In the genomic region with DNA sequence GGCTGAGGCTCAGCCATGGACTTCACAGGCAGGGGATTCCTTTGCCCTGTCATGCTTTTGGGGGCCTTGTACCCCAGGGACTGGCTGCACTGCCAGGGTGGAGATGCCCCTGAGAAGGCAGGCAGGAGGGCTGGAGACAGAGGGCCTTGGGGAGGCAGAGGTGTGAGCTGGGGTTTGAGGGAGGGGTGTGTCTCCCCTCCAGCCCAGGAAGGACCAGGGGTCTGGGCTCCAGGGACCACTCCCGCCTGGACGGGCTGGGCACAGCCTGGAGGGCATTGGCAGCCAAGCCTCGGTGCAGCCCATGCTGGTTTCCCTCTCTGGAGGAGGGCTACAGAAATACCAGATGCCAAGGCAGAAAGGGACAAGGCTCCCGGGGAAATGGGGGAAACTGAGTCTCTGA, we compare ENCODE assay signal across 30 cellular contexts. TPM values are rescaled to one million over a fixed set of nuclear protein-coding genes. Genes with fewer than 3 reads are reported as not detected.
"Had no signal": no experiment of that assay in that cellular context is flagged by ENCODE, and none has a peak within 500 bp of the region (broad histone marks: within the 10 kb centered on the region; RNA-seq: fewer than 3 reads in every experiment).

No MANE protein-coding gene starts in this region.

- FAIRE-seq: urothelium cell line had no signal

- H3K9ac ChIP-seq: parathyroid adenoma had no signal

- H3K79me2 ChIP-seq: parathyroid adenoma had no signal

- H3K36me3 Mint-ChIP-seq: natural killer cell had no signal

- H3K27ac Mint-ChIP-seq: naive thymus-derived CD4-positive, alpha-beta T cell; natural killer cell; nephron; progenitor cell of endocrine pancreas; stimulated activated memory B cell treated with anti-CD40 and anti-IgM and Interleukin-4, amounts not matched to agents 10 μg/mL and 1 μg/mL and 100 μg/mL, for 72 hours; stimulated activated naive CD8-positive, alpha-beta T cell treated with anti-CD3 and anti-CD28 coated beads, Interleukin-15, Interleukin-2, amounts not matched to agents 100 ng/mL and 50 ng/mL, for 24 hours had no signal

- H3K9me3 ChIP-seq: ovary, psoas muscle, spleen, stomach, thoracic aorta, thyroid gland, tibial nerve, upper lobe of left lung, vagina had no signal

- H3K27me3 ChIP-seq: ovary, thyroid gland, tibial nerve, upper lobe of left lung, vagina had no signal

- ATAC-seq: naive thymus-derived CD4-positive, alpha-beta T cell; natural killer cell; psoas muscle; right cardiac atrium; sciatic nerve; stimulated activated memory B cell treated with anti-CD40 and anti-IgM and Interleukin-4, amounts not matched to agents 10 μg/mL and 1 μg/mL and 100 μg/mL, for 72 hours had no signal

- H3K4me3 Mint-ChIP-seq: natural killer cell; nephron; stimulated activated memory B cell treated with anti-CD40 and anti-IgM and Interleukin-4, amounts not matched to agents 10 μg/mL and 1 μg/mL and 100 μg/mL, for 72 hours; stimulated activated naive CD8-positive, alpha-beta T cell treated with anti-CD3 and anti-CD28 coated beads, Interleukin-15, Interleukin-2, amounts not matched to agents 100 ng/mL and 50 ng/mL, for 24 hours had no signal

- DNase-seq: naive thymus-derived CD4-positive, alpha-beta T cell; natural killer cell; occipital lobe; ovary; posterior cingulate gyrus; psoas muscle; right cardiac atrium; spleen; stimulated activated CD4-positive, alpha-beta T cell treated with anti-CD3 and anti-CD28 coated beads, Interleukin-12 subunit alpha, Interleukin-12 subunit beta, amount 100 ng/mL, for 4 hours; stimulated activated CD4-positive, alpha-beta T cell treated with anti-CD3 and anti-CD28 coated beads, Interleukin-1b, Interleukin-23, amount 100 ng/mL, for 48 hours; stimulated activated CD4-positive, alpha-beta T cell treated with anti-CD3 and anti-CD28 coated beads, Interleukin-4, amount 100 ng/mL, for 1 hour; stimulated activated CD4-positive, alpha-beta T cell treated with anti-CD3 and anti-CD28 coated beads, Interleukin-4, amount 100 ng/mL, for 4 hours; stimulated activated CD8-positive, alpha-beta memory T cell treated with anti-CD3 and anti-CD28 coated beads, Interleukin-4, amount 100 ng/mL, for 48 hours; stimulated activated naive CD4-positive, alpha-beta T cell; stomach; thyroid gland; trophoblast cell; upper lobe of left lung had no signal

- H3K36me3 ChIP-seq: ovary, spleen, stomach, thoracic aorta, thyroid gland, tibial nerve, upper lobe of left lung, vagina had no signal

- H2AFZ ChIP-seq: parathyroid adenoma had no signal

- H3K27ac ChIP-seq: ovary, parathyroid adenoma, psoas muscle, skin epidermis, spleen, stomach, thoracic aorta, thyroid gland, tibial nerve, upper lobe of left lung, vagina had no signal

- H3K9me3 Mint-ChIP-seq: nephron; stimulated activated naive CD8-positive, alpha-beta T cell treated with anti-CD3 and anti-CD28 coated beads, Interleukin-15, Interleukin-2, amounts not matched to agents 100 ng/mL and 50 ng/mL, for 24 hours had no signal

- H3K4me3 ChIP-seq: ovary, psoas muscle, skin epidermis, smooth muscle cell, spleen, stomach, thoracic aorta, thyroid gland, tibial nerve, upper lobe of left lung, vagina had no signal

- H3K4me1 ChIP-seq: parathyroid adenoma had no signal

- H3K4me2 ChIP-seq: smooth muscle cell had no signal

RNA-seq across cellular contexts. Expression of a gene that starts 30.0 kb away (rescaled TPM):
- total RNA-seq: naive thymus-derived CD4-positive, alpha-beta T cell; natural killer cell had no signal
